In genomic region chr16:87635541-87636049, GRCh38 we compare ENCODE assay signal across 9 cellular contexts. TPM values are rescaled to one million over a fixed set of nuclear protein-coding genes. Genes with fewer than 3 reads are reported as not detected.
DNase-seq lines count a peak whose midpoint lies in the region; ATAC-seq, FAIRE-seq and TF ChIP-seq lines count a peak whose summit lies in the region.
"Had no signal": no experiment of that assay in that cellular context is flagged by ENCODE, and none has a peak within 500 bp of the region (broad histone marks: within the 10 kb centered on the region; RNA-seq: fewer than 3 reads in every experiment).

No MANE protein-coding gene starts in this region.

- H3K4me1 ChIP-seq in Karpas-422 (ENCODE audit: low read length), result peaks cover 8% of the 10 kb centered on the region
- peaks cover 11% of the 10 kb centered on the region for H3K4me1 ChIP-seq in psoas muscle

- intact Hi-C loops in activated naive CD4-positive, alpha-beta T cell treated with anti-CD3 and anti-CD28 coated beads for 36 hours (cut with micrococcal nuclease), result loop anchor here (1.0 to 5.0 kb wide), 8 partner anchors 47 to 432 kb away; partner anchors contain the start of gene C16orf95
- intact Hi-C loops in psoas muscle (cut with DNase I), result loop anchor here (2.0 to 5.0 kb wide), 6 partner anchors 43 to 318 kb away; partner anchors contain the start of gene C16orf95 (in 1 of the 2)

- no peaks in the 10 kb centered on the region for H3K79me2 ChIP-seq in Karpas-422 (ENCODE audit: low read length)

- H3K36me3 Mint-ChIP-seq in activated naive CD4-positive, alpha-beta T cell treated with anti-CD3 and anti-CD28 coated beads for 36 hours (ENCODE audit: low read depth), result no peaks in the 10 kb centered on the region

- ATAC-seq in psoas muscle (peak; percentile 80 to 88 (median 82)), GM19395 (IDR thresholded peaks at IDR 0.05; ENCODE audit: unreplicated experiment) (no peak)

- H3K4me1 Mint-ChIP-seq in activated naive CD4-positive, alpha-beta T cell treated with anti-CD3 and anti-CD28 coated beads for 36 hours (ENCODE audit: low read depth), result peaks cover 15% of the 10 kb centered on the region

- H3K36me3 ChIP-seq in Karpas-422 (ENCODE audit: insufficient read depth, low read length), result no peaks in the 10 kb centered on the region
- no peaks in the 10 kb centered on the region for H3K36me3 ChIP-seq in psoas muscle (ENCODE audit: insufficient read depth in 1 of 2, low read depth in 1 of 2)

- peak overlapping the region; percentile 33; the same call in 1 of the 2 replicates for H3K4me3 ChIP-seq in Karpas-422 (ENCODE audit: low read length)
- H3K4me3 ChIP-seq in psoas muscle, result peak overlapping the region; percentile 37

- DNase-seq in DMS53 (lab: John Stamatoyannopoulos, UW), result peak; percentile 73
- peak; percentile 85 for DNase-seq in Karpas-422
- DNase-seq in SKM-1 treated with dmso at 0.1 percent for 144 hours (lab: John Stamatoyannopoulos, UW; ENCODE audit: unreplicated experiment), result peak; percentile 29
- peak; percentile 88 for DNase-seq in activated naive CD4-positive, alpha-beta T cell treated with anti-CD3 and anti-CD28 coated beads for 36 hours
- peak; percentile 36 for DNase-seq in glomerular visceral epithelial cell (ENCODE audit: extremely low spot score)
- peak; percentile 62 to 73 for DNase-seq in psoas muscle
- peak; percentile 76 for DNase-seq in urothelium cell line (ENCODE audit: low spot score)

- no peaks in the 10 kb centered on the region for H3K9me2 ChIP-seq in Karpas-422 (replicated peaks; ENCODE audit: insufficient read depth, low read length)

- 8 to 13% (median 12%) methylated on average over 22 to 23 of the region's 23 CpGs for WGBS in psoas muscle, 3 donors

- H3K27me3 ChIP-seq in Karpas-422 (ENCODE audit: low read length) (no peaks in the 10 kb centered on the region), psoas muscle (ENCODE audit: insufficient read depth in 3 of 3, low read length in 2 of 3) (peaks cover 0 to 50% (median 4%) of the 10 kb centered on the region in 3 donors)

- H3K9me3 ChIP-seq in Karpas-422 (ENCODE audit: low read length) (no peaks in the 10 kb centered on the region), psoas muscle (peaks cover 5% of the 10 kb centered on the region)

- H4K20me1 ChIP-seq in Karpas-422 (ENCODE audit: insufficient read depth, low read depth, low read length), result no peaks in the 10 kb centered on the region

- no peak overlapping the region for H3K27ac Mint-ChIP-seq in activated naive CD4-positive, alpha-beta T cell treated with anti-CD3 and anti-CD28 coated beads for 36 hours

- CTCF ChIA-PET in activated naive CD4-positive, alpha-beta T cell treated with anti-CD3 and anti-CD28 coated beads for 36 hours (lab: Charles Lee), result interaction anchor here (0.5 to 4.2 kb wide), 62 partner anchors 9 to 1072 kb away, joined by 3 to 39 read pairs (median 4); partner anchors contain the start of genes C16orf95, FBXO31 and MAP1LC3B

- peak overlapping the region; percentile 57 for H3K4me3 Mint-ChIP-seq in activated naive CD4-positive, alpha-beta T cell treated with anti-CD3 and anti-CD28 coated beads for 36 hours

- peak; percentile 78 for FAIRE-seq in urothelium cell line (lab: Jason Lieb, UNC)
- FAIRE-seq: colon had no signal

- no peak overlapping the region for H3K9ac ChIP-seq in Karpas-422 (ENCODE audit: low read length)

- H3K27me3 Mint-ChIP-seq in activated naive CD4-positive, alpha-beta T cell treated with anti-CD3 and anti-CD28 coated beads for 36 hours (ENCODE audit: low read depth), result no peaks in the 10 kb centered on the region

- H3K27ac ChIP-seq in Karpas-422 (ENCODE audit: low read length), result no peak overlapping the region
- no peak overlapping the region for H3K27ac ChIP-seq in psoas muscle

- TF ChIP-seq CTCF in psoas muscle (IDR thresholded peaks at IDR 0.05), result peak; percentile 55

- peak overlapping the region; percentile 35 for H3K4me2 ChIP-seq in Karpas-422 (ENCODE audit: low read depth, low read length, poor library complexity, severe bottlenecking)

- no peak overlapping the region for H2AFZ ChIP-seq in Karpas-422 (ENCODE audit: low read length)

- H3K9me3 Mint-ChIP-seq in activated naive CD4-positive, alpha-beta T cell treated with anti-CD3 and anti-CD28 coated beads for 36 hours, result peaks cover 10% of the 10 kb centered on the region

RNA-seq across cellular contexts. Expression of gene JPH3, which starts 33.3 kb away (rescaled TPM):
- not detected in 2 replicates for total RNA-seq in Karpas-422 (2014; rRNA removed; shearing (Covaris generic); ENCODE audit: low replicate concordance)
- under 1 TPM; 0.07 to 0.14 TPM for total RNA-seq in activated naive CD4-positive, alpha-beta T cell treated with anti-CD3 and anti-CD28 coated beads for 36 hours
- under 1 TPM in 2 of 4 donors, not detected in 2; 0.06 to 0.13 TPM for total RNA-seq in psoas muscle
- polyA plus RNA-seq in psoas muscle, result under 1 TPM; 0.03 to 0.04 (median 0.04) TPM

Comparison
In these comparisons a context has a peak if more than half of its experiments do, and no peak if none do; other contexts are left out.
1. DNase-seq: peak in every context shown above with its lines; median percentile 88 in activated naive CD4-positive, alpha-beta T cell treated with anti-CD3 and anti-CD28 coated beads for 36 hours; 85 in Karpas-422; 76 in urothelium cell line; 73 in DMS53; 68 in psoas muscle; 36 in glomerular visceral epithelial cell; 29 in SKM-1 treated with dmso at 0.1 percent for 144 hours.